In genomic region chr15:66798426-66799061, GRCh38 we compare ENCODE assay signal across 17 cellular contexts.
DNase-seq lines count a peak whose midpoint lies in the region; ATAC-seq and TF ChIP-seq lines count a peak whose summit lies in the region.
"Had no signal": no experiment of that assay in that cellular context is flagged by ENCODE, and none has a peak within 500 bp of the region (broad histone marks: within the 10 kb centered on the region; RNA-seq: fewer than 3 reads in every experiment).

No MANE protein-coding gene starts in this region.

- intact Hi-C loops in esophagus squamous epithelium (cut with DNase I) = no loop called here

- H3K36me3 ChIP-seq in SJSA1 (no peaks in the 10 kb centered on the region), esophagus squamous epithelium (no peaks in the 10 kb centered on the region)
- H3K36me3 ChIP-seq: prostate gland, tibial nerve had no signal

- ATAC-seq in effector memory CD8-positive, alpha-beta T cell (replicated peaks) = no peak
- ATAC-seq in activated CD8-positive, alpha-beta T cell treated with anti-CD3 and anti-CD28 coated beads, Interleukin-2, amount 10 ng/mL, durations not matched to agents 7 days and 5 days = no peak

- H3K4me3 ChIP-seq in SJSA1 (no peak overlapping the region), retinal pigment epithelial cell (ENCODE audit: low read length) (no peak overlapping the region), esophagus squamous epithelium (no peak overlapping the region)
- H3K4me3 ChIP-seq: PC-9, prostate gland, tibial nerve had no signal

- WGBS in esophagus squamous epithelium, 2 donors = 79 to 90% methylated on average over 4 to 8 of the region's 10 CpGs

- TF ChIP-seq POLR2A in esophagus squamous epithelium (IDR thresholded peaks at IDR 0.05) = no peak

- TF ChIP-seq CTCF in retinal pigment epithelial cell (conservative IDR thresholded peaks at IDR 0.05; ENCODE audit: low read depth, low read length) (no peak), esophagus squamous epithelium (IDR thresholded peaks at IDR 0.05) (no peak)

- no peaks in the 10 kb centered on the region for H3K36me3 Mint-ChIP-seq in effector memory CD8-positive, alpha-beta T cell (ENCODE audit: insufficient read depth)
- no peaks in the 10 kb centered on the region for H3K36me3 Mint-ChIP-seq in activated CD8-positive, alpha-beta T cell treated with anti-CD3 and anti-CD28 coated beads, Interleukin-2, amount 10 ng/mL, durations not matched to agents 7 days and 5 days (ENCODE audit: low read depth)

- DNase-seq in EL = peak; percentile 87
- DNase-seq in SJSA1 (ENCODE audit: low read depth in 1 of 2, low spot score in 2 of 2) = peak; percentile 52 to 67
- DNase-seq in fibroblast of peridontal ligament (ENCODE audit: extremely low read depth) = peak; percentile 73
- DNase-seq in retinal pigment epithelial cell (ENCODE audit: low read depth) = peak; percentile 56
- no peak for DNase-seq in esophagus squamous epithelium (lab: John Stamatoyannopoulos, UW)
- DNase-seq in activated naive CD4-positive, alpha-beta T cell treated with Interleukin-2 at 50 U/mL for 16 hours = no peak
- no peak for DNase-seq in effector memory CD8-positive, alpha-beta T cell
- no peak for DNase-seq in activated CD8-positive, alpha-beta T cell treated with anti-CD3 and anti-CD28 coated beads, Interleukin-2, amount 10 ng/mL, durations not matched to agents 7 days and 5 days
- DNase-seq: activated CD4-positive, alpha-beta T cell treated with anti-CD3 and anti-CD28 coated beads for 1 hour; anterior cingulate cortex; CD4-positive, alpha-beta T cell; NCI-H1436; NCI-H524; PC-9 had no signal

- POLR2A ChIA-PET in activated CD8-positive, alpha-beta T cell treated with anti-CD3 and anti-CD28 coated beads, Interleukin-2, amount 10 ng/mL, durations not matched to agents 7 days and 5 days (lab: Charles Lee) = no interaction called here

- H3K27me3 ChIP-seq in SJSA1 (replicated peaks) (no peaks in the 10 kb centered on the region), esophagus squamous epithelium (no peaks in the 10 kb centered on the region)
- H3K27me3 ChIP-seq: tibial nerve had no signal

- no peak overlapping the region for H3K27ac Mint-ChIP-seq in effector memory CD8-positive, alpha-beta T cell
- H3K27ac Mint-ChIP-seq in activated CD8-positive, alpha-beta T cell treated with anti-CD3 and anti-CD28 coated beads, Interleukin-2, amount 10 ng/mL, durations not matched to agents 7 days and 5 days = no peak overlapping the region
- H3K27ac Mint-ChIP-seq: CD4-positive, alpha-beta T cell had no signal

- H3K27ac ChIP-seq in SJSA1 (peak overlapping the region; percentile 46), esophagus squamous epithelium (no peak overlapping the region)
- H3K27ac ChIP-seq: KMS-11, PC-9, prostate gland had no signal

- H3K9me3 Mint-ChIP-seq in effector memory CD8-positive, alpha-beta T cell = no peaks in the 10 kb centered on the region
- H3K9me3 Mint-ChIP-seq in activated CD8-positive, alpha-beta T cell treated with anti-CD3 and anti-CD28 coated beads, Interleukin-2, amount 10 ng/mL, durations not matched to agents 7 days and 5 days (ENCODE audit: insufficient read depth) = no peaks in the 10 kb centered on the region
- H3K9me3 Mint-ChIP-seq: CD4-positive, alpha-beta T cell had no signal

- peaks cover 57% of the 10 kb centered on the region for H3K4me1 ChIP-seq in SJSA1 (replicated peaks)
- H3K4me1 ChIP-seq in esophagus squamous epithelium = peaks cover 18 to 22% (median 19%) of the 10 kb centered on the region in 3 donors

- H3K4me3 Mint-ChIP-seq in effector memory CD8-positive, alpha-beta T cell = no peak overlapping the region
- no peak overlapping the region for H3K4me3 Mint-ChIP-seq in activated CD8-positive, alpha-beta T cell treated with anti-CD3 and anti-CD28 coated beads, Interleukin-2, amount 10 ng/mL, durations not matched to agents 7 days and 5 days
- H3K4me3 Mint-ChIP-seq: CD4-positive, alpha-beta T cell had no signal

- H3K4me1 Mint-ChIP-seq in effector memory CD8-positive, alpha-beta T cell (ENCODE audit: low read depth in 2 of 2) = no peaks in the 10 kb centered on the region
- peaks cover 7% of the 10 kb centered on the region for H3K4me1 Mint-ChIP-seq in activated CD8-positive, alpha-beta T cell treated with anti-CD3 and anti-CD28 coated beads, Interleukin-2, amount 10 ng/mL, durations not matched to agents 7 days and 5 days (ENCODE audit: low read depth)

- CTCF ChIA-PET in activated CD8-positive, alpha-beta T cell treated with anti-CD3 and anti-CD28 coated beads, Interleukin-2, amount 10 ng/mL, durations not matched to agents 7 days and 5 days (lab: Charles Lee) = interaction anchor here (0.6 kb wide), 1 partner anchor 799 kb away, joined by 3 read pairs; no protein-coding TSS in a partner anchor

- H3K9me3 ChIP-seq in SJSA1 (replicated peaks) (no peaks in the 10 kb centered on the region), esophagus squamous epithelium (no peaks in the 10 kb centered on the region)
- H3K9me3 ChIP-seq: prostate gland, tibial nerve had no signal

- peaks cover 28 to 55% of the 10 kb centered on the region in 2 donors for H3K27me3 Mint-ChIP-seq in effector memory CD8-positive, alpha-beta T cell
- peaks cover 8% of the 10 kb centered on the region for H3K27me3 Mint-ChIP-seq in activated CD8-positive, alpha-beta T cell treated with anti-CD3 and anti-CD28 coated beads, Interleukin-2, amount 10 ng/mL, durations not matched to agents 7 days and 5 days (ENCODE audit: low read depth)

Comparison
In these comparisons a context has a peak if more than half of its experiments do, and no peak if none do; other contexts are left out.
1. DNase-seq: peak in EL (single experiment), SJSA1 (2 of 2), fibroblast of peridontal ligament (single experiment) and retinal pigment epithelial cell (single experiment); none in esophagus squamous epithelium (single experiment), activated naive CD4-positive, alpha-beta T cell treated with Interleukin-2 at 50 U/mL for 16 hours (single experiment), effector memory CD8-positive, alpha-beta T cell (0 of 3) and activated CD8-positive, alpha-beta T cell treated with anti-CD3 and anti-CD28 coated beads, Interleukin-2, amount 10 ng/mL, durations not matched to agents 7 days and 5 days (single experiment).